ENCODE assay signal across 8 cellular contexts in the genomic region with DNA sequence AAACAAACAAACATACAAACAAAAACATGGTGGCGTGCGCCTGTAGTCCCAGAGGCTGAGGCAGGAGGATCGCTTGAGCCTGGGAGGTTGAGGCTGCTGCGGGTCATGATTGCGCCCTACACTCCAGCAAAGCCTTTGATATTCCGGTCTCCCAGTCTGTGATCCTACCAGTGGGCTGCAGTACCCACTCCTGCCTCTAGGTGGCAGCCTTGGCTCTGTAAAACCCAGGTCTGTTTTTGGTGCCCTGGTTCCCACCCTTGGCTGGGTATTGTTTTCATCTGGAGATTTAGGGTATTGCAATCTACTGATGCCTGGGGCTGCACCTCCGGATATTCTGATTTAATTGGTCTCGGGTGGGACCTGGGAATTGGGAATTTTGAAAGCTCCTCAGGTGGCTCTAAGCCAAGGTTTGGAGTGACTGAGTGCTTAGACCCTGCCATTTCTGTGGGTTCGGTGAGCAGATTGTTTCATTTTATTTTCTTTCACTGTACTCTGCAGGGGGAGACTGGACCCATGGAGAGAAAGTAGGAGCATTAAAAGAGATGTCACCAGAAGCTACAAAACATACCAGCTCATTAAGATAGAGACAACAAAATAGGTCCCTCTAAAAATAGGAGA. TPM values are rescaled to one million over a fixed set of nuclear protein-coding genes. Genes with fewer than 3 reads are reported as not detected.
DNase-seq lines count a peak whose midpoint lies in the region; ATAC-seq and TF ChIP-seq lines count a peak whose summit lies in the region.

No MANE protein-coding gene starts in this region.

- no peaks in the 10 kb centered on the region for H3K4me1 Mint-ChIP-seq in T-cell

- POLR2A ChIA-PET in AG04449 (lab: Yijun Ruan, JAX) (no interaction called here), T-cell (lab: Charles Lee) (no interaction called here)

- CTCF ChIA-PET in AG04449 (lab: Yijun Ruan, JAX) (interaction anchor here (0.7 to 15.7 kb wide), 76 partner anchors 7 to 1036 kb away, joined by 3 to 667 read pairs (median 4); partner anchors contain the start of gene MYH3), T-cell (lab: Charles Lee) (interaction anchor here (0.5 to 2.9 kb wide), 15 partner anchors 8 to 692 kb away, joined by 3 to 16 read pairs (median 4); no protein-coding TSS in a partner anchor)

- TF ChIP-seq POLR2A in adrenal gland (IDR thresholded peaks at IDR 0.05): no peak

- no peaks in the 10 kb centered on the region for H3K9me3 Mint-ChIP-seq in T-cell

- intact Hi-C loops in adrenal gland (cut with DNase I): loop anchor here (5.0 to 10.0 kb wide), 3 partner anchors 282 to 692 kb away; no protein-coding TSS in a partner anchor
- intact Hi-C loops in left ventricle myocardium inferior (cut with micrococcal nuclease): loop anchor here (10.0 kb wide), 1 partner anchor 292 kb away; no protein-coding TSS in a partner anchor
- intact Hi-C loops in sciatic nerve (cut with DNase I): loop anchor here (10.0 kb wide), 1 partner anchor 292 kb away; no protein-coding TSS in a partner anchor

- H3K36me3 ChIP-seq in adrenal gland (replicated peaks in 1 of 2) (no peaks in the 10 kb centered on the region), left ventricle myocardium inferior (no peaks in the 10 kb centered on the region)

- H3K9me3 ChIP-seq in adrenal gland (replicated peaks in 1 of 3) (no peaks in the 10 kb centered on the region), left ventricle myocardium inferior (replicated peaks) (no peaks in the 10 kb centered on the region)

- DNase-seq in AG04449 (ENCODE audit: low read depth, low spot score) (no peak), LoVo (ENCODE audit: low spot score) (peak; percentile 65), T-cell (peak; percentile 6 to 68 (median 52)), adrenal gland (peak; percentile 69 to 92 (median 84)), left ventricle myocardium inferior (peak; percentile 69), sciatic nerve (ENCODE audit: low spot score) (peak; percentile 87)

- H3K27me3 ChIP-seq in adrenal gland (no peaks in the 10 kb centered on the region), left ventricle myocardium inferior (ENCODE audit: low read depth) (peaks cover 15% of the 10 kb centered on the region)

- no peak overlapping the region for H3K27ac ChIP-seq in adrenal gland
- H3K27ac ChIP-seq in left ventricle myocardium inferior (replicated peaks): no peak overlapping the region

- 28 to 36% (median 35%) methylated on average over 7 to 9 of the region's 9 CpGs for WGBS in adrenal gland, 4 donors

- H3K27me3 Mint-ChIP-seq in T-cell: peaks cover 3 to 15% of the 10 kb centered on the region in 2 donors

- peak; percentile 98 for TF ChIP-seq CTCF in AG04449 (IDR thresholded peaks at IDR 0.05; ENCODE audit: insufficient read depth, low read length, missing control alignments)
- peak; percentile 79 to 99 (median 90) for TF ChIP-seq CTCF in adrenal gland (IDR thresholded peaks at IDR 0.05)
- TF ChIP-seq CTCF in left ventricle myocardium inferior (IDR thresholded peaks at IDR 0.05; ENCODE audit: borderline replicate concordance): peak; percentile 99

- ATAC-seq in GM18861 (IDR thresholded peaks at IDR 0.05; ENCODE audit: unreplicated experiment) (peak; percentile 46), T-cell (replicated peaks in 1 of 4) (peak; percentile 56 to 69 (median 61)), sciatic nerve (peak; percentile 78), HG02763 (IDR thresholded peaks at IDR 0.05; ENCODE audit: unreplicated experiment) (no peak)

- H3K4me3 ChIP-seq in AG04449 (ENCODE audit: low read depth, low read length): no peak overlapping the region
- no peak overlapping the region for H3K4me3 ChIP-seq in adrenal gland
- H3K4me3 ChIP-seq in left ventricle myocardium inferior: no peak overlapping the region

- no peaks in the 10 kb centered on the region for H3K36me3 Mint-ChIP-seq in T-cell

- H3K4me3 Mint-ChIP-seq in T-cell: no peak overlapping the region

- H3K4me1 ChIP-seq in adrenal gland (replicated peaks in 1 of 2) (no peaks in the 10 kb centered on the region), left ventricle myocardium inferior (peaks cover 6% of the 10 kb centered on the region)

- no peak overlapping the region for H3K27ac Mint-ChIP-seq in T-cell

RNA-seq across cellular contexts. Expression of gene MYH3, which starts 40.5 kb away (rescaled TPM):
- total RNA-seq in T-cell (10 to 100 TPM in 3 of 5 donors, 1 to 10 TPM in 2; 6.6 to 12.1 (median 11.1) TPM), adrenal gland (1 to 10 TPM in 2 of 8 donors, under 1 TPM in 5, not detected in 1; 0.43 to 2.3 (median 0.74) TPM), left ventricle myocardium inferior (0.88 TPM), sciatic nerve (4.3 TPM)
- polyA plus RNA-seq in adrenal gland: 1 to 10 TPM in 2 of 3 donors, under 1 TPM in 1; 0.62 to 9.3 (median 3.9) TPM
